Comparison of ENCODE assay signal across 14 cellular contexts in genomic region chr17:42131232-42131631, GRCh38. TPM values are rescaled to one million over a fixed set of nuclear protein-coding genes. Genes with fewer than 3 reads are reported as not detected.
A peak's percentile ranks its signal among the peaks of the same experiment; 100 is the strongest.
DNase-seq lines count a peak whose midpoint lies in the region; FAIRE-seq and TF ChIP-seq lines count a peak whose summit lies in the region.
"Had no signal": no experiment of that assay in that cellular context is flagged by ENCODE, and none has a peak within 500 bp of the region (broad histone marks: within the 10 kb centered on the region; RNA-seq: fewer than 3 reads in every experiment).

No MANE protein-coding gene starts in this region.

- peaks cover 59% of the 10 kb centered on the region for H3K4me1 Mint-ChIP-seq in CD14-positive monocyte
- peaks cover 44% of the 10 kb centered on the region for H3K4me1 Mint-ChIP-seq in chondrocyte (ENCODE audit: low read depth)

- H3K9me3 ChIP-seq in parathyroid adenoma (ENCODE audit: control insufficient read depth, low read length) (no peaks in the 10 kb centered on the region), smooth muscle cell (replicated peaks; ENCODE audit: low read depth) (no peaks in the 10 kb centered on the region), A673 (ENCODE audit: low read depth, low read length, poor library complexity, severe bottlenecking) (no peaks in the 10 kb centered on the region)
- H3K9me3 ChIP-seq: prostate gland had no signal

- no peaks in the 10 kb centered on the region for H3K9me3 Mint-ChIP-seq in CD14-positive monocyte
- no peaks in the 10 kb centered on the region for H3K9me3 Mint-ChIP-seq in chondrocyte (ENCODE audit: low read depth)

- TF ChIP-seq CTCF in CD14-positive monocyte (IDR thresholded peaks at IDR 0.05) (no peak), chondrocyte (IDR thresholded peaks at IDR 0.05) (no peak), parathyroid adenoma (IDR thresholded peaks at IDR 0.05) (no peak), smooth muscle cell (IDR thresholded peaks at IDR 0.05; ENCODE audit: borderline replicate concordance, insufficient read depth, poor library complexity, severe bottlenecking) (no peak), A673 (conservative IDR thresholded peaks at IDR 0.05; ENCODE audit: low read depth, low read length) (no peak)

- CTCF ChIA-PET in A673 (lab: Charles Lee) = no interaction called here

- no peaks in the 10 kb centered on the region for H3K27me3 ChIP-seq in parathyroid adenoma (ENCODE audit: control insufficient read depth, insufficient read depth, low read length)
- H3K27me3 ChIP-seq in smooth muscle cell (ENCODE audit: low read depth) = no peaks in the 10 kb centered on the region
- no peaks in the 10 kb centered on the region for H3K27me3 ChIP-seq in A673 (replicated peaks; ENCODE audit: insufficient read depth, low read depth, low read length, poor library complexity)

- intact Hi-C loops in CD14-positive monocyte (cut with micrococcal nuclease) (no loop called here), A673 (cut with micrococcal nuclease; ENCODE audit: unreplicated experiment) (no loop called here)

- H3K36me3 Mint-ChIP-seq in CD14-positive monocyte = peaks cover 56 to 58% of the 10 kb centered on the region in 2 donors
- peaks cover 32% of the 10 kb centered on the region for H3K36me3 Mint-ChIP-seq in chondrocyte (ENCODE audit: low read depth)

- H3K27me3 Mint-ChIP-seq in CD14-positive monocyte (ENCODE audit: low read depth in 3 of 3) (no peaks in the 10 kb centered on the region), chondrocyte (ENCODE audit: low read depth) (no peaks in the 10 kb centered on the region)

- WGBS in smooth muscle cell (ENCODE audit: low lambda C conversion rate) = 100% methylated on average over 4 of the region's 4 CpGs

- peak overlapping the region; percentile 46 for H3K27ac ChIP-seq in parathyroid adenoma
- no peak overlapping the region for H3K27ac ChIP-seq in smooth muscle cell (ENCODE audit: low read depth)
- H3K27ac ChIP-seq in A673 (ENCODE audit: low read depth, low read length, poor library complexity, severe bottlenecking) = no peak overlapping the region

- BruUV-seq in A673 (replicated peaks; lab: Mats Ljungman, UMichigan) = no TSS peak

- POLR2A ChIA-PET in A673 (lab: Charles Lee; ENCODE audit: low non-redundant PET) = no interaction called here

- H3K4me3 ChIP-seq in parathyroid adenoma (ENCODE audit: low read depth, low read length) = no peak overlapping the region
- H3K4me3 ChIP-seq in smooth muscle cell = no peak overlapping the region
- H3K4me3 ChIP-seq in A673 (ENCODE audit: low read depth, low read length, poor library complexity, severe bottlenecking) = no peak overlapping the region
- H3K4me3 ChIP-seq: prostate gland had no signal

- no peak overlapping the region for H3K9ac ChIP-seq in parathyroid adenoma
- H3K9ac ChIP-seq in smooth muscle cell (ENCODE audit: low read depth) = no peak overlapping the region

- H3K79me2 ChIP-seq in parathyroid adenoma (peaks cover 17% of the 10 kb centered on the region), smooth muscle cell (ENCODE audit: low read depth) (peaks cover 36% of the 10 kb centered on the region)

- peaks cover 71% of the 10 kb centered on the region for H4K20me1 ChIP-seq in smooth muscle cell (ENCODE audit: low read depth)

- DNase-seq in CD14-positive monocyte (ENCODE audit: low spot score) (no peak), HTR-8/SVneo (ENCODE audit: insufficient read length, low spot score) (no peak), chondrocyte (ENCODE audit: low spot score) (no peak), smooth muscle cell (lab: John Stamatoyannopoulos, UW; ENCODE audit: unreplicated experiment) (no peak), A172 (ENCODE audit: low spot score) (no peak), A673 (ENCODE audit: low spot score) (no peak), GM19239 (ENCODE audit: insufficient read length, low spot score) (no peak)
- DNase-seq: anterior cingulate cortex, DMS153, erythroblast, NCI-H187 had no signal

- H3K4me1 ChIP-seq in parathyroid adenoma = peaks cover 21% of the 10 kb centered on the region
- H3K4me1 ChIP-seq in smooth muscle cell (ENCODE audit: low read depth) = peaks cover 8% of the 10 kb centered on the region
- H3K4me1 ChIP-seq in A673 (ENCODE audit: insufficient read depth, low read length, poor library complexity, severe bottlenecking) = no peaks in the 10 kb centered on the region

- H3K27ac Mint-ChIP-seq in CD14-positive monocyte (peak overlapping the region; percentile 38 to 89 (median 59)), chondrocyte (ENCODE audit: unreplicated experiment) (peak overlapping the region; percentile 77)

- H3K36me3 ChIP-seq in parathyroid adenoma (ENCODE audit: control insufficient read depth, insufficient read depth, low read length) = no peaks in the 10 kb centered on the region
- no peaks in the 10 kb centered on the region for H3K36me3 ChIP-seq in smooth muscle cell (ENCODE audit: low read depth)
- no peaks in the 10 kb centered on the region for H3K36me3 ChIP-seq in A673 (ENCODE audit: insufficient read depth, low read length, poor library complexity, severe bottlenecking)

- no peak overlapping the region for H2AFZ ChIP-seq in parathyroid adenoma
- no peak overlapping the region for H2AFZ ChIP-seq in smooth muscle cell (ENCODE audit: low read depth)

- peaks cover 7% of the 10 kb centered on the region for H3F3A ChIP-seq in smooth muscle cell (ENCODE audit: low read depth)

- H3K4me2 ChIP-seq in parathyroid adenoma (ENCODE audit: low read length) (no peak overlapping the region), smooth muscle cell (no peak overlapping the region)

- H3K4me3 Mint-ChIP-seq in CD14-positive monocyte (no peak overlapping the region), chondrocyte (ENCODE audit: unreplicated experiment) (no peak overlapping the region)

- FAIRE-seq in HTR-8/SVneo (lab: Jason Lieb, UNC) = peak; percentile 55
- FAIRE-seq in GM19239 (lab: Jason Lieb, UNC) = no peak
- FAIRE-seq: keratinocyte had no signal

RNA-seq across cellular contexts. Expression of gene HSPB9, which starts 8.6 kb away (rescaled TPM):
- polyA plus RNA-seq in CD14-positive monocyte (not detected), smooth muscle cell (0.39 and 1.0 TPM in 2 replicates)
- total RNA-seq in chondrocyte (not detected in 3 replicates), smooth muscle cell (not detected in 2 replicates), A673 (2021) (not detected in 2 replicates)
- not detected in 2 replicates for total RNA-seq in A172 (2014; rRNA removed; shearing (Covaris generic))
- polyA plus RNA-seq: keratinocyte had no signal

RNA-seq across cellular contexts. Expression of gene KAT2A, which starts 10.1 kb away (rescaled TPM):
- polyA plus RNA-seq in CD14-positive monocyte (1 to 10 TPM; 1.9 to 2.0 TPM), smooth muscle cell (25.3 and 29.5 TPM in 2 replicates)
- total RNA-seq in chondrocyte (21.7 to 38.0 TPM (median 22.3 TPM) in 3 replicates), smooth muscle cell (15.6 and 17.1 TPM in 2 replicates), A673 (2021) (28.6 and 30.3 TPM in 2 replicates)
- 19.9 and 22.3 TPM in 2 replicates for total RNA-seq in A172 (2014; rRNA removed; shearing (Covaris generic))

RNA-seq across cellular contexts. Expression of gene DHX58, which starts 18.7 kb away (rescaled TPM):
- polyA plus RNA-seq in CD14-positive monocyte = 10 to 100 TPM; 13.2 to 16.0 TPM
- 0.53 to 0.64 TPM (median 0.55 TPM) in 3 replicates for total RNA-seq in chondrocyte
- total RNA-seq in smooth muscle cell = 1.0 and 4.2 TPM in 2 replicates
- polyA plus RNA-seq in smooth muscle cell = 0.67 TPM in 1 of 2 replicates, not detected in the other
- 7.8 and 10.0 TPM in 2 replicates for total RNA-seq in A172 (2014; rRNA removed; shearing (Covaris generic))
- 2.1 and 3.3 TPM in 2 replicates for total RNA-seq in A673 (2021)

RNA-seq across cellular contexts. Expression of gene RAB5C, which starts 23.6 kb away (rescaled TPM):
- polyA plus RNA-seq in CD14-positive monocyte (100 to 1,000 TPM; 165 to 171 TPM), smooth muscle cell (152 and 158 TPM in 2 replicates)
- total RNA-seq in chondrocyte (107 to 118 TPM (median 116 TPM) in 3 replicates), smooth muscle cell (92.8 and 113 TPM in 2 replicates), A673 (2021) (65.1 and 67.5 TPM in 2 replicates)
- 96.9 and 131 TPM in 2 replicates for total RNA-seq in A172 (2014; rRNA removed; shearing (Covaris generic))

RNA-seq across cellular contexts. Expression of gene ZNF385C, which starts 33.0 kb away (rescaled TPM):
- polyA plus RNA-seq in CD14-positive monocyte (under 1 TPM in 1 of 2 donors, not detected in 1; 0.09 TPM), smooth muscle cell (0.18 and 0.70 TPM in 2 replicates)
- total RNA-seq in chondrocyte (0.07 to 0.18 TPM in 2 of 3 replicates, not detected in the other), smooth muscle cell (0.27 and 0.45 TPM in 2 replicates), A673 (2021) (0.15 and 0.17 TPM in 2 replicates)
- total RNA-seq in A172 (2014; rRNA removed; shearing (Covaris generic)) = not detected in 2 replicates
